ENCODE assay signal across 21 cellular contexts in the genomic region with DNA sequence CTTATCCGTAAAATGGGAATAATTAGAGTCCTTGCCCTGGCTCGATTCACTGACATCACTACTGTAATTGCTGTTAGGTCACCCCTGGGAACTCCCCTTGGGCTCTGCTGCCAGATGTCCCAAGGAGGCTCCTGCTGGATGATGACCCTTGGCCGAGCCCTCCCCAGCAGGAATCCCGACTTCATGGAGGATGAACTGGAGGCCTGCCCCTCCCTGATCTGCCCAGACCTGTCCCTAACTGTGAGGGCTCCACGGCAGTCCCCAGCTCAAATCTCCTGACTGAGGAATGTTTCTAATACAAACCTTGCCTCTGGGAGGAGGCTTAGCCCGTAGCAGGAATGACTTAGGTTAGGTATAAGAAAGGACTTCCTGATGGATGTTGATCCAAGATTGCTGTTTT. TPM values are rescaled to one million over a fixed set of nuclear protein-coding genes. Genes with fewer than 3 reads are reported as not detected.
"Had no signal": no experiment of that assay in that cellular context is flagged by ENCODE, and none has a peak within 500 bp of the region (broad histone marks: within the 10 kb centered on the region; RNA-seq: fewer than 3 reads in every experiment).

No MANE protein-coding gene starts in this region.

- H3K4me2 ChIP-seq: hepatocyte had no signal

- H3K4me3 ChIP-seq: hepatocyte, left ventricle myocardium inferior, right atrium auricular region, skin epidermis, tibial nerve had no signal

- H3K36me3 Mint-ChIP-seq: activated naive CD8-positive, alpha-beta T cell treated with anti-CD3 and anti-CD28 coated beads, Interleukin-2, amount 10 ng/mL, durations not matched to agents 7 days and 5 days; brain; natural killer cell had no signal

- DNase-seq: activated CD4-positive, alpha-beta T cell treated with anti-CD3 and anti-CD28 coated beads for 48 hours; activated CD8-positive, alpha-beta memory T cell treated with anti-CD3 and anti-CD28 coated beads, Interleukin-2, amount 50 U/mL, for 48 hours; activated CD8-positive, alpha-beta T cell treated with anti-CD3 and anti-CD28 coated beads, Interleukin-2, amount 10 ng/mL, durations not matched to agents 7 days and 5 days; activated naive CD8-positive, alpha-beta T cell treated with anti-CD3 and anti-CD28 coated beads, Interleukin-2, amount 10 ng/mL, durations not matched to agents 7 days and 5 days; activated T-cell treated with anti-CD3 and anti-CD28 coated beads, Interleukin-2, amount 50 U/mL, for 72 hours; kidney; left ventricle myocardium inferior; mesenchymal stem cell; natural killer cell; stimulated activated CD4-positive, alpha-beta T cell treated with anti-CD3 and anti-CD28 coated beads, Interleukin-4, amount 100 ng/mL, for 24 hours; stimulated activated naive CD4-positive, alpha-beta T cell; T-helper 2 cell had no signal

- H3K4me1 Mint-ChIP-seq: central memory CD8-positive, alpha-beta T cell; natural killer cell had no signal

- H3K27me3 ChIP-seq: hepatocyte, right atrium auricular region, tibial nerve had no signal

- H2AFZ ChIP-seq: hepatocyte had no signal

- H3K4me3 Mint-ChIP-seq: activated CD8-positive, alpha-beta T cell treated with anti-CD3 and anti-CD28 coated beads, Interleukin-2, amount 10 ng/mL, durations not matched to agents 7 days and 5 days; activated naive CD8-positive, alpha-beta T cell treated with anti-CD3 and anti-CD28 coated beads, Interleukin-2, amount 10 ng/mL, durations not matched to agents 7 days and 5 days; activated T-cell treated with anti-CD3 and anti-CD28 coated beads, Interleukin-2, amount 50 U/mL, for 72 hours; brain; central memory CD8-positive, alpha-beta T cell; dendritic cell treated with granulocyte-macrophage colony-stimulating factor and Interleukin-4, amounts not matched to agents 40 ng/mL and 50 ng/mL, for 4 days; natural killer cell; WTC11 had no signal

- H3K79me2 ChIP-seq: hepatocyte had no signal

- ATAC-seq: activated CD8-positive, alpha-beta T cell treated with anti-CD3 and anti-CD28 coated beads, Interleukin-2, amount 10 ng/mL, durations not matched to agents 7 days and 5 days; activated T-cell treated with anti-CD3 and anti-CD28 coated beads, Interleukin-2, amount 50 U/mL, for 72 hours; natural killer cell had no signal

- H3K9me3 ChIP-seq: left ventricle myocardium inferior, right atrium auricular region, tibial nerve had no signal

- H3K4me1 ChIP-seq: left ventricle myocardium inferior, right atrium auricular region, tibial nerve had no signal

- H3K27ac Mint-ChIP-seq: activated CD8-positive, alpha-beta T cell treated with anti-CD3 and anti-CD28 coated beads, Interleukin-2, amount 10 ng/mL, durations not matched to agents 7 days and 5 days; activated naive CD8-positive, alpha-beta T cell treated with anti-CD3 and anti-CD28 coated beads, Interleukin-2, amount 10 ng/mL, durations not matched to agents 7 days and 5 days; activated T-cell treated with anti-CD3 and anti-CD28 coated beads, Interleukin-2, amount 50 U/mL, for 72 hours; brain; dendritic cell treated with granulocyte-macrophage colony-stimulating factor and Interleukin-4, amounts not matched to agents 40 ng/mL and 50 ng/mL, for 4 days; natural killer cell; WTC11 had no signal

- H3K9me3 Mint-ChIP-seq: activated naive CD8-positive, alpha-beta T cell treated with anti-CD3 and anti-CD28 coated beads, Interleukin-2, amount 10 ng/mL, durations not matched to agents 7 days and 5 days; activated T-cell treated with anti-CD3 and anti-CD28 coated beads, Interleukin-2, amount 50 U/mL, for 72 hours; brain; central memory CD8-positive, alpha-beta T cell; dendritic cell treated with granulocyte-macrophage colony-stimulating factor and Interleukin-4, amounts not matched to agents 40 ng/mL and 50 ng/mL, for 4 days; natural killer cell; WTC11 had no signal

- H3K36me3 ChIP-seq: left ventricle myocardium inferior, right atrium auricular region, tibial nerve had no signal

- H3K27me3 Mint-ChIP-seq: dendritic cell treated with granulocyte-macrophage colony-stimulating factor and Interleukin-4, amounts not matched to agents 40 ng/mL and 50 ng/mL, for 4 days had no signal

- H3K27ac ChIP-seq: hepatocyte, left ventricle myocardium inferior, right atrium auricular region, skin epidermis, tibial nerve had no signal

RNA-seq across cellular contexts. Expression of a gene that starts 18.1 kb away (rescaled TPM):
- total RNA-seq: glomerular endothelial cell, natural killer cell had no signal
